Comparison of ENCODE assay signal across 8 cellular contexts in the genomic region with DNA sequence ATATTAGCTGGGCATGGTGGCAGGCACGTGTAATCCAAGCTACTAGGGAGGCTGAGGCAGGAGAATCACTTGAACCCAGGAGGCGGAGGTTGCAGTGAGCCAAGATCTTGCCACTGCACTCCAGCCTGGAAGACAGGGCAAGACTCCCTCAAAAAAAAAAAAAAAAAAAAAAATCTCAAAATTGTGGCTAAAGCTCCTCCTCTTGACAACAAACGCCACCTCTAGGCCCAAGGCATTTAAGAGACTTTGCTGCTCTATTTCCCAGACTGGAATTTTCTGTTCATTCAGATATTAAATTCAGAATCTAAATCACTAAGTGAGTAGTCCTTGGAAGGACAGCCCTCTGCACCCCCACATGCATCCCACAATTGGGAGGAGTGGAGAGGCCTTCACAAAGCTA. TPM values are rescaled to one million over a fixed set of nuclear protein-coding genes. Genes with fewer than 3 reads are reported as not detected.
DNase-seq lines count a peak whose midpoint lies in the region; ATAC-seq and TF ChIP-seq lines count a peak whose summit lies in the region.

No MANE protein-coding gene starts in this region.

- TF ChIP-seq CTCF in OCI-LY3 (IDR thresholded peaks at IDR 0.05; ENCODE audit: low read depth, low read length) (no peak), endothelial cell (IDR thresholded peaks at IDR 0.05; ENCODE audit: unreplicated experiment) (no peak), neural progenitor cell (IDR thresholded peaks at IDR 0.05) (no peak)

- no peak overlapping the region; the same call in 1 of the 2 replicates for H3K9ac ChIP-seq in OCI-LY3 (ENCODE audit: low read length)
- no peak overlapping the region for H3K9ac ChIP-seq in neural progenitor cell

- peaks cover 5% of the 10 kb centered on the region for H3F3A ChIP-seq in neural progenitor cell (ENCODE audit: low read depth)

- H3K4me2 ChIP-seq in OCI-LY3 (ENCODE audit: low read length), result peak overlapping the region; percentile 71
- H3K4me2 ChIP-seq in neural progenitor cell, result peak overlapping the region; percentile 74

- H3K27me3 ChIP-seq in OCI-LY3 (ENCODE audit: low read depth, low read length) (no peaks in the 10 kb centered on the region), neural progenitor cell (no peaks in the 10 kb centered on the region)

- H3K4me1 Mint-ChIP-seq in endothelial cell (ENCODE audit: unreplicated experiment) (peaks cover 41% of the 10 kb centered on the region), neural progenitor cell (peaks cover 18% of the 10 kb centered on the region)

- no peaks in the 10 kb centered on the region for H3K9me3 ChIP-seq in OCI-LY3 (ENCODE audit: insufficient read depth, low read length)
- H3K9me3 ChIP-seq in neural progenitor cell (ENCODE audit: low read depth), result no peaks in the 10 kb centered on the region

- peaks cover 4% of the 10 kb centered on the region for H3K27me3 Mint-ChIP-seq in endothelial cell (ENCODE audit: unreplicated experiment)
- H3K27me3 Mint-ChIP-seq in neural progenitor cell (ENCODE audit: insufficient read depth, low read depth), result no peaks in the 10 kb centered on the region

- H4K20me1 ChIP-seq in OCI-LY3 (ENCODE audit: insufficient read depth, low read length) (no peaks in the 10 kb centered on the region), neural progenitor cell (ENCODE audit: low read depth) (peaks cover 5% of the 10 kb centered on the region)

- H2AFZ ChIP-seq in OCI-LY3 (ENCODE audit: low read depth, low read length) (no peak overlapping the region), neural progenitor cell (replicated peaks) (no peak overlapping the region)

- H3K27ac Mint-ChIP-seq in endothelial cell (ENCODE audit: unreplicated experiment), result peak overlapping the region; percentile 30
- no peak overlapping the region for H3K27ac Mint-ChIP-seq in neural progenitor cell

- H3K9me3 Mint-ChIP-seq in endothelial cell (ENCODE audit: unreplicated experiment) (no peaks in the 10 kb centered on the region), neural progenitor cell (no peaks in the 10 kb centered on the region)

- peak overlapping the region; percentile 99 for H3K4me3 Mint-ChIP-seq in endothelial cell (ENCODE audit: unreplicated experiment)
- peak overlapping the region; percentile 96 for H3K4me3 Mint-ChIP-seq in neural progenitor cell

- H3K79me2 ChIP-seq in OCI-LY3 (ENCODE audit: low read length) (peaks cover 7% of the 10 kb centered on the region), neural progenitor cell (ENCODE audit: low read depth) (peaks cover 12% of the 10 kb centered on the region)

- ATAC-seq in GM18498 (IDR thresholded peaks at IDR 0.05; ENCODE audit: unreplicated experiment), result no peak

- peaks cover 27% of the 10 kb centered on the region for H3K4me1 ChIP-seq in OCI-LY3 (ENCODE audit: low read length)
- peaks cover 13% of the 10 kb centered on the region for H3K4me1 ChIP-seq in neural progenitor cell

- peak overlapping the region; percentile 87 for H3K4me3 ChIP-seq in OCI-LY3 (ENCODE audit: low read length)
- peak overlapping the region; percentile 84 for H3K4me3 ChIP-seq in neural progenitor cell

- H3K36me3 Mint-ChIP-seq in endothelial cell (ENCODE audit: low read depth, unreplicated experiment) (peaks cover 16% of the 10 kb centered on the region), neural progenitor cell (peaks cover 6% of the 10 kb centered on the region)

- H3K36me3 ChIP-seq in OCI-LY3 (replicated peaks; ENCODE audit: low read depth, low read length) (peaks cover 14% of the 10 kb centered on the region), neural progenitor cell (no peaks in the 10 kb centered on the region)

- DNase-seq in EH (ENCODE audit: low read depth), result peak; percentile 50
- no peak for DNase-seq in endothelial cell (ENCODE audit: low spot score)
- no peak for DNase-seq in neural progenitor cell (ENCODE audit: low spot score)
- DNase-seq in activated effector memory CD4-positive, alpha-beta T cell treated with Interleukin-2 at 50 U/mL for 16 hours, result no peak
- DNase-seq in activated CD4-positive, alpha-beta T cell treated with anti-CD3 and anti-CD28 coated beads, Interleukin-2, amount 50 U/mL, for 1 hour, result no peak
- DNase-seq in stimulated activated CD4-positive, alpha-beta T cell treated with anti-CD3 and anti-CD28 coated beads, Interleukin-4, amount 100 ng/mL, for 24 hours, result no peak

- H3K27ac ChIP-seq in OCI-LY3 (ENCODE audit: low read length), result no peak overlapping the region
- no peak overlapping the region for H3K27ac ChIP-seq in neural progenitor cell

RNA-seq across cellular contexts. Expression of a gene that starts 1.4 kb away (rescaled TPM):
- total RNA-seq in endothelial cell (ENCODE audit: unreplicated experiment) (50.6 TPM), neural progenitor cell (ENCODE audit: low replicate concordance) (14.3 and 14.7 TPM in 2 replicates)

RNA-seq across cellular contexts. Expression of a gene that starts 32.8 kb away (rescaled TPM):
- 110 TPM for total RNA-seq in endothelial cell (ENCODE audit: unreplicated experiment)
- total RNA-seq in neural progenitor cell (ENCODE audit: low replicate concordance), result 82.9 and 162 TPM in 2 replicates
